Comparison of ENCODE assay signal across 11 cellular contexts in genomic region chr19:53463263-53463662, GRCh38.
A peak's percentile ranks its signal among the peaks of the same experiment; 100 is the strongest.
DNase-seq lines count a peak whose midpoint lies in the region; ATAC-seq and FAIRE-seq lines count a peak whose summit lies in the region.
"Had no signal": no experiment of that assay in that cellular context is flagged by ENCODE, and none has a peak within 500 bp of the region (broad histone marks: within the 10 kb centered on the region; RNA-seq: fewer than 3 reads in every experiment).

No MANE protein-coding gene starts in this region.

- no peak overlapping the region for H3K9ac ChIP-seq in iPS-18a (ENCODE audit: low read length)

- no peak for FAIRE-seq in RCC 7860 (lab: Jason Lieb, UNC)
- FAIRE-seq: A549, pancreas had no signal

- no peaks in the 10 kb centered on the region for H3K9me3 ChIP-seq in iPS-18a (ENCODE audit: control insufficient read depth, low read depth, low read length)
- H3K9me3 ChIP-seq: pancreas had no signal

- ATAC-seq in HG03175 (IDR thresholded peaks at IDR 0.05; ENCODE audit: unreplicated experiment) = no peak
- ATAC-seq: A549; activated CD4-positive, CD25-positive, alpha-beta regulatory T cell treated with anti-CD3 and anti-CD28 coated beads, Interleukin-2, amount 50 U/mL, for 24 hours; pancreas had no signal

- peaks cover 7% of the 10 kb centered on the region for H3K4me1 ChIP-seq in iPS-18a (ENCODE audit: control insufficient read depth, low read depth, low read length)
- H3K4me1 ChIP-seq: A549 had no signal

- peak; percentile 31 for DNase-seq in DMS53 (lab: John Stamatoyannopoulos, UW)
- DNase-seq in DMS53 treated with DMSO at 0.1 percent for 48 hours (lab: John Stamatoyannopoulos, UW; ENCODE audit: unreplicated experiment) = no peak
- DNase-seq in astrocyte of the hippocampus (ENCODE audit: low read depth, low spot score) = peak; percentile 37
- peak; percentile 26 for DNase-seq in stimulated activated CD8-positive, alpha-beta memory T cell treated with anti-CD3 and anti-CD28 coated beads, Interleukin-4, amount 100 ng/mL, for 48 hours
- no peak for DNase-seq in RCC 7860 (ENCODE audit: low spot score)
- no peak for DNase-seq in KG1 (lab: John Stamatoyannopoulos, UW)

- H3K27ac ChIP-seq in iPS-18a (ENCODE audit: low read length) = no peak overlapping the region
- H3K27ac ChIP-seq: A549, pancreas had no signal

- no peaks in the 10 kb centered on the region for H3K36me3 ChIP-seq in iPS-18a (ENCODE audit: control insufficient read depth, low read depth, low read length)
- H3K36me3 ChIP-seq: pancreas had no signal

- H3K4me3 ChIP-seq in iPS-18a (ENCODE audit: low read length) = peak overlapping the region; percentile 54
- H3K4me3 ChIP-seq: A549, pancreas had no signal

- H3K27me3 ChIP-seq in iPS-18a (ENCODE audit: control insufficient read depth, insufficient read depth, low read length) = no peaks in the 10 kb centered on the region
- H3K27me3 ChIP-seq: pancreas had no signal

Comparison
In these comparisons a context has a peak if more than half of its experiments do, and no peak if none do; other contexts are left out.
1. DNase-seq: peak in DMS53 (single experiment), astrocyte of the hippocampus (single experiment) and stimulated activated CD8-positive, alpha-beta memory T cell treated with anti-CD3 and anti-CD28 coated beads, Interleukin-4, amount 100 ng/mL, for 48 hours (single experiment); none in DMS53 treated with DMSO at 0.1 percent for 48 hours (single experiment), RCC 7860 (single experiment) and KG1 (single experiment).